14 cellular contexts compared by ENCODE assay signal in the genomic region with DNA sequence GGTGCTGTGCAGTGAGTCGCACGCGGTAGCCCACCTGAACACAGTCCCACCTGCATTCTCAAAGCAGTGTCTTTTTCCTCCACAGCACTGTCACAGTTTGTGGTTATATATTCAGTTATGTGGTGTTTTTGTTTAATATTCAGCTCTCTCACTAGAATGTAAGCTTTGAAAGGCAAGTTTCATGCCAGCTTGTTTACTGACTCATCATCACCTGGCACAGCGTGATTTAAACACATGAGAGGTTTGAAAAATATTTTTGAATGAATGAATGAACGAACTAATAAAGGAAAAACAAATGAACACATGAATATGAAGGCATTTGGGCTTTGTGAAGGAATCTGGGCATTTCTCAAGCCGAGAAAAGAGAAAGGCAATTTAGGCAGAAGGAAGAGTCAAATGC. TPM values are rescaled to one million over a fixed set of nuclear protein-coding genes. Genes with fewer than 3 reads are reported as not detected.
DNase-seq lines count a peak whose midpoint lies in the region; ATAC-seq and TF ChIP-seq lines count a peak whose summit lies in the region.
"Had no signal": no experiment of that assay in that cellular context is flagged by ENCODE, and none has a peak within 500 bp of the region (broad histone marks: within the 10 kb centered on the region; RNA-seq: fewer than 3 reads in every experiment).

No MANE protein-coding gene starts in this region.

- no peaks in the 10 kb centered on the region for H3K9me3 ChIP-seq in breast epithelium
- no peaks in the 10 kb centered on the region for H3K9me3 ChIP-seq in vagina
- H3K9me3 ChIP-seq in tibial nerve: no peaks in the 10 kb centered on the region

- POLR2A ChIA-PET in MCF 10A (lab: Yijun Ruan, JAX) (interaction anchor here (0.5 to 1.1 kb wide), 2 partner anchors 15 to 523 kb away, joined by 3 read pairs; no protein-coding TSS in a partner anchor), activated B cell treated with CpG ODN at 0.5 μM for 24 hours (lab: Charles Lee) (interaction anchor here (1.2 kb wide), 1 partner anchor 99 kb away, joined by 3 read pairs; no protein-coding TSS in a partner anchor), WTC11 (lab: Charles Lee) (no interaction called here)

- no peaks in the 10 kb centered on the region for H3K9me3 Mint-ChIP-seq in MCF 10A (ENCODE audit: unreplicated experiment)
- H3K9me3 Mint-ChIP-seq in activated B cell treated with CpG ODN at 0.5 μM for 24 hours: no peaks in the 10 kb centered on the region
- no peaks in the 10 kb centered on the region for H3K9me3 Mint-ChIP-seq in WTC11
- H3K9me3 Mint-ChIP-seq: CD8-positive, alpha-beta memory T cell had no signal

- ATAC-seq in activated B cell treated with CpG ODN at 0.5 μM for 24 hours (ENCODE audit: low read depth) (no peak), foreskin keratinocyte (peak; percentile 44), WTC11 (no peak)
- ATAC-seq: HCT116 had no signal

- TF ChIP-seq POLR2A in breast epithelium (IDR thresholded peaks at IDR 0.05) (no peak), vagina (IDR thresholded peaks at IDR 0.05) (no peak), tibial nerve (IDR thresholded peaks at IDR 0.05) (no peak)

- TF ChIP-seq CTCF in MCF 10A (IDR thresholded peaks at IDR 0.05; ENCODE audit: unreplicated experiment) (no peak), breast epithelium (IDR thresholded peaks at IDR 0.05) (no peak), activated B cell treated with CpG ODN at 0.5 μM for 24 hours (IDR thresholded peaks at IDR 0.05) (no peak), foreskin keratinocyte (conservative IDR thresholded peaks at IDR 0.05) (no peak), vagina (IDR thresholded peaks at IDR 0.05) (no peak), WTC11 (IDR thresholded peaks at IDR 0.05) (no peak), tibial nerve (IDR thresholded peaks at IDR 0.05) (no peak)

- CTCF ChIA-PET in MCF 10A (lab: Yijun Ruan, JAX): interaction anchor here (0.6 to 1.7 kb wide), 7 partner anchors 12 to 523 kb away, joined by 3 to 9 read pairs (median 3); no protein-coding TSS in a partner anchor
- CTCF ChIA-PET in activated B cell treated with CpG ODN at 0.5 μM for 24 hours (lab: Charles Lee): no interaction called here
- CTCF ChIA-PET in WTC11 (lab: Charles Lee): interaction anchor here (2.1 kb wide), 1 partner anchor 264 kb away, joined by 10 read pairs; no protein-coding TSS in a partner anchor

- H3K27me3 Mint-ChIP-seq in MCF 10A (ENCODE audit: insufficient read depth, unreplicated experiment): no peaks in the 10 kb centered on the region
- H3K27me3 Mint-ChIP-seq in activated B cell treated with CpG ODN at 0.5 μM for 24 hours: no peaks in the 10 kb centered on the region
- H3K27me3 Mint-ChIP-seq in WTC11 (ENCODE audit: low read depth): no peaks in the 10 kb centered on the region

- WGBS in tibial nerve, 2 donors: 87 to 89% methylated on average over 6 of the region's 6 CpGs

- H3K4me3 Mint-ChIP-seq in MCF 10A (ENCODE audit: unreplicated experiment): no peak overlapping the region
- no peak overlapping the region for H3K4me3 Mint-ChIP-seq in activated B cell treated with CpG ODN at 0.5 μM for 24 hours
- H3K4me3 Mint-ChIP-seq in WTC11: no peak overlapping the region
- H3K4me3 Mint-ChIP-seq: CD14-positive monocyte; CD8-positive, alpha-beta memory T cell had no signal

- H3K4me1 Mint-ChIP-seq in MCF 10A (ENCODE audit: insufficient read depth, unreplicated experiment): peaks cover 6% of the 10 kb centered on the region
- peaks cover 21% of the 10 kb centered on the region for H3K4me1 Mint-ChIP-seq in activated B cell treated with CpG ODN at 0.5 μM for 24 hours
- no peaks in the 10 kb centered on the region for H3K4me1 Mint-ChIP-seq in WTC11

- no peak overlapping the region for H3K4me3 ChIP-seq in breast epithelium
- no peak overlapping the region for H3K4me3 ChIP-seq in vagina
- no peak overlapping the region for H3K4me3 ChIP-seq in tibial nerve

- BruUV-seq in MCF 10A (replicated peaks; lab: Mats Ljungman, UMichigan): no TSS peak

- H3K4me1 ChIP-seq in breast epithelium (no peaks in the 10 kb centered on the region), foreskin keratinocyte (no peaks in the 10 kb centered on the region), vagina (no peaks in the 10 kb centered on the region), tibial nerve (no peaks in the 10 kb centered on the region)

- intact Hi-C loops in MCF 10A (cut with micrococcal nuclease) (no loop called here), breast epithelium (cut with DNase I; ENCODE audit: low total_unique reads) (no loop called here), activated B cell treated with CpG ODN at 0.5 μM for 24 hours (cut with micrococcal nuclease) (no loop called here), vagina (cut with DNase I) (no loop called here)

- H3K36me3 Mint-ChIP-seq in MCF 10A (ENCODE audit: insufficient read depth, unreplicated experiment): no peaks in the 10 kb centered on the region
- peaks cover 81% of the 10 kb centered on the region for H3K36me3 Mint-ChIP-seq in activated B cell treated with CpG ODN at 0.5 μM for 24 hours (ENCODE audit: low read depth)
- no peaks in the 10 kb centered on the region for H3K36me3 Mint-ChIP-seq in WTC11

- TF ChIP-seq EP300 in tibial nerve (IDR thresholded peaks at IDR 0.05): no peak

- no peaks in the 10 kb centered on the region for H3K27me3 ChIP-seq in breast epithelium
- peaks cover 3% of the 10 kb centered on the region for H3K27me3 ChIP-seq in foreskin keratinocyte
- H3K27me3 ChIP-seq in vagina: no peaks in the 10 kb centered on the region
- H3K27me3 ChIP-seq in tibial nerve: no peaks in the 10 kb centered on the region

- DNase-seq in MCF 10A (ENCODE audit: unreplicated experiment) (peak; percentile 24), breast epithelium (ENCODE audit: low spot score in 2 of 2) (no peak), activated B cell treated with CpG ODN at 0.5 μM for 24 hours (no peak), foreskin keratinocyte (peak; percentile 23 to 55), vagina (ENCODE audit: extremely low spot score in 2 of 2) (no peak), WTC11 (ENCODE audit: low spot score) (no peak), glomerular visceral epithelial cell (ENCODE audit: extremely low spot score) (no peak), tibial nerve (ENCODE audit: low spot score in 2 of 2) (no peak)
- DNase-seq: CD8-positive, alpha-beta memory T cell; DMS53; IMR-90 had no signal

- H3K36me3 ChIP-seq in breast epithelium: no peaks in the 10 kb centered on the region
- H3K36me3 ChIP-seq in vagina: no peaks in the 10 kb centered on the region
- H3K36me3 ChIP-seq in tibial nerve: no peaks in the 10 kb centered on the region

- H3K27ac Mint-ChIP-seq in MCF 10A (ENCODE audit: low read depth, unreplicated experiment) (no peak overlapping the region), activated B cell treated with CpG ODN at 0.5 μM for 24 hours (peak overlapping the region; percentile 32), WTC11 (no peak overlapping the region)

- no peak overlapping the region for H3K27ac ChIP-seq in breast epithelium
- no peak overlapping the region for H3K27ac ChIP-seq in foreskin keratinocyte
- no peak overlapping the region for H3K27ac ChIP-seq in vagina
- no peak overlapping the region for H3K27ac ChIP-seq in tibial nerve
- H3K27ac ChIP-seq: 22Rv1 had no signal

TF ChIP-seq in WTC11, 78 proteins besides CTCF, POLR2A, EP300 and RAD21 (continues in another document):
- no peak for TF ChIP-seq IRF2 (CRISPR knock-in tag; IDR thresholded peaks at IDR 0.05; ENCODE audit: borderline replicate concordance, low read depth)
- TF ChIP-seq, protein P1, sequence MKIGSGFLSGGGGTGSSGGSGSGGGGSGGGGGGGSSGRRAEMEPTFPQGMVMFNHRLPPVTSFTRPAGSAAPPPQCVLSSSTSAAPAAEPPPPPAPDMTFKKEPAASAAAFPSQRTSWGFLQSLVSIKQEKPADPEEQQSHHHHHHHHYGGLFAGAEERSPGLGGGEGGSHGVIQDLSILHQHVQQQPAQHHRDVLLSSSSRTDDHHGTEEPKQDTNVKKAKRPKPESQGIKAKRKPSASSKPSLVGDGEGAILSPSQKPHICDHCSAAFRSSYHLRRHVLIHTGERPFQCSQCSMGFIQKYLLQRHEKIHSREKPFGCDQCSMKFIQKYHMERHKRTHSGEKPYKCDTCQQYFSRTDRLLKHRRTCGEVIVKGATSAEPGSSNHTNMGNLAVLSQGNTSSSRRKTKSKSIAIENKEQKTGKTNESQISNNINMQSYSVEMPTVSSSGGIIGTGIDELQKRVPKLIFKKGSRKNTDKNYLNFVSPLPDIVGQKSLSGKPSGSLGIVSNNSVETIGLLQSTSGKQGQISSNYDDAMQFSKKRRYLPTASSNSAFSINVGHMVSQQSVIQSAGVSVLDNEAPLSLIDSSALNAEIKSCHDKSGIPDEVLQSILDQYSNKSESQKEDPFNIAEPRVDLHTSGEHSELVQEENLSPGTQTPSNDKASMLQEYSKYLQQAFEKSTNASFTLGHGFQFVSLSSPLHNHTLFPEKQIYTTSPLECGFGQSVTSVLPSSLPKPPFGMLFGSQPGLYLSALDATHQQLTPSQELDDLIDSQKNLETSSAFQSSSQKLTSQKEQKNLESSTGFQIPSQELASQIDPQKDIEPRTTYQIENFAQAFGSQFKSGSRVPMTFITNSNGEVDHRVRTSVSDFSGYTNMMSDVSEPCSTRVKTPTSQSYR (CRISPR knock-in tag; IDR thresholded peaks at IDR 0.05): no peak
- TF ChIP-seq, protein P2, sequence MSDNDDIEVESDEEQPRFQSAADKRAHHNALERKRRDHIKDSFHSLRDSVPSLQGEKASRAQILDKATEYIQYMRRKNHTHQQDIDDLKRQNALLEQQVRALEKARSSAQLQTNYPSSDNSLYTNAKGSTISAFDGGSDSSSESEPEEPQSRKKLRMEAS (CRISPR knock-in tag; IDR thresholded peaks at IDR 0.05): no peak
- TF ChIP-seq TEAD1 (CRISPR knock-in tag; IDR thresholded peaks at IDR 0.05): no peak

RNA-seq across cellular contexts. Expression of a gene that starts 51.9 kb away (rescaled TPM):
- 144 and 151 TPM in 2 replicates for total RNA-seq in MCF 10A (2022)
- total RNA-seq in breast epithelium: 100 to 1,000 TPM in 2 of 3 donors, 10 to 100 TPM in 1; 95.7 to 118 (median 116) TPM
- total RNA-seq in activated B cell treated with CpG ODN at 0.5 μM for 24 hours: 61.7 and 62.7 TPM in 2 replicates
- total RNA-seq in foreskin keratinocyte: 90.0 and 90.9 TPM in 2 replicates
- 28.3 and 34.2 TPM in 2 replicates for polyA plus RNA-seq in foreskin keratinocyte
- total RNA-seq in vagina: 58.4 TPM
- total RNA-seq in WTC11 (2021): 107 to 116 TPM (median 113 TPM) in 3 replicates
- 10 to 100 TPM; 79.5 to 98.8 (median 90.2) TPM for total RNA-seq in tibial nerve

Comparison
In these comparisons a context has a peak if more than half of its experiments do, and no peak if none do; other contexts are left out.
1. DNase-seq: peak in MCF 10A (single experiment) and foreskin keratinocyte (2 of 2); none in breast epithelium (0 of 2), activated B cell treated with CpG ODN at 0.5 μM for 24 hours (single experiment), vagina (0 of 2), WTC11 (single experiment), glomerular visceral epithelial cell (single experiment) and tibial nerve (0 of 2).